ENCODE assay signal across 19 cellular contexts in the genomic region with DNA sequence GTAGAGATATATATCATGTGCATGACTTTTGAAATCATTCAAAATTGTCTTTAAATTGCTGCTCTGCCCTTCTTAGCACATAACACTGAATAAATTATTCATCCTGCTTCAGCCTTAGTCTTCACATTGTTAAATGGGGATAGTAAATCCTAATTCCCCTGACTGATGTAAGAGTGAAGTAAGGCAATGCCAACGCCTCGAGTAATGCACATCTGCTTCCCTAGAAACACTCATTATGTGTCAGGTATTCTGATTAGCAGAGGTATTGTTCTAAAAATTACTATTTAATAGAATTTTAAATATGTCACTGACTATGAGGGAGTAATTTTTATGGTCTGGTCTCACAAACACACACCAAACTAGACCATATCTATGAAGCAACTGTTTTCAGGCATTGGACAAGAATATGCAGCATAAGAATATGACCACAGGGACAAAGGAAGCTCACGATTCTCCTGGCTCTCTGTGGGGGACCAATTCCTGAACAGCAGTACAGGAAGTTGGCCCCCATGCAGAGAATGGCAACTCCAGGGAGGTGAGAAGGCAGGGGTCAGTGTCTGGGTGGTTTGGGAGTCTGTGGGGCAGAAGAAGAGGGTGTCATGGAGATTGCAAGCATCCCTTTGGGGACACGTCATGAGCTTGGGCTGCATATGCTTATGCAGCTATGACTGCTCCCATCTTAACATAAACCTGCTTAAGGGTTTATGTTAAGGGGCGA.
"Had no signal": no experiment of that assay in that cellular context is flagged by ENCODE, and none has a peak within 500 bp of the region (broad histone marks: within the 10 kb centered on the region; RNA-seq: fewer than 3 reads in every experiment).

No MANE protein-coding gene starts in this region.

- H3K4me2 ChIP-seq: smooth muscle cell had no signal

- H3K4me3 ChIP-seq: lung, mucosa of descending colon, ovary, right atrium auricular region, smooth muscle cell, testis, tibial nerve, upper lobe of right lung, vagina had no signal

- DNase-seq: effector memory CD4-positive, alpha-beta T cell; kidney; left colon; left ventricle myocardium superior; mucosa of descending colon; naive thymus-derived CD8-positive, alpha-beta T cell; ovary; stimulated activated CD4-positive, alpha-beta T cell treated with anti-CD3 and anti-CD28 coated beads, Interleukin-1b, Interleukin-23, amount 100 ng/mL, for 48 hours; stimulated activated CD4-positive, alpha-beta T cell treated with anti-CD3 and anti-CD28 coated beads, Interleukin-4, amount 100 ng/mL, for 24 hours; testis; upper lobe of right lung had no signal

- H3K9me3 ChIP-seq: mucosa of descending colon, ovary, right atrium auricular region, testis, tibial nerve, upper lobe of right lung, vagina had no signal

- H3K27me3 ChIP-seq: foreskin keratinocyte, ovary, right atrium auricular region, testis, tibial nerve, upper lobe of right lung, vagina had no signal

- H3K4me1 ChIP-seq: right atrium auricular region, testis, tibial nerve, upper lobe of right lung, vagina had no signal

- H3K36me3 ChIP-seq: ovary, right atrium auricular region, tibial nerve, upper lobe of right lung, vagina had no signal

- FAIRE-seq: endometrium, kidney had no signal

- ATAC-seq: foreskin keratinocyte; left colon; left ventricle myocardium superior; mucosa of descending colon; naive thymus-derived CD8-positive, alpha-beta T cell; stimulated activated memory B cell treated with anti-CD40 and anti-IgM and Interleukin-4, amounts not matched to agents 10 μg/mL and 1 μg/mL and 100 μg/mL, for 72 hours; upper lobe of right lung had no signal

- H3K27ac ChIP-seq: foreskin keratinocyte, ovary, right atrium auricular region, testis, tibial nerve, upper lobe of right lung, vagina had no signal
